ENCODE assay signal across 1 cellular context in the genomic region with DNA sequence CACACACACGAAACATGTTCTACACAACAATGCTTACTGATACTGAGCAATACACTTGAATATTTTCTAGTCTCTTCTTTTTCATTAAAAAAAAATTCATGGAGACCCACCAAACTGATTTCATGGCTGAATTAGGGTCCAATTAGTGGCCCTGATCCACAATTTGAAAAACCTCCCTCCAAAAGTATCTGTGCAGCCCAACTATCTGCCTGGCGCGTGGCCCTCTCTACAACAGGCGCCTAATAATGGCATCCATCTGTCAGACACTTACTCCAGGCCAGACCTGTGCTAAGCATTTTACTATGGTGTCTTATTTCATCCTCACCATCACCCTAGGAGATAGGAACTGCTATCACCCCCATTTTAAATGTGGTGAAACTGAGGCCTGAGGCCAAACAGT.
TF ChIP-seq lines count a peak whose summit lies in the region.

No MANE protein-coding gene starts in this region.

TF ChIP-seq in HEK293T, 16 proteins besides CTCF, POLR2A, EP300 and RAD21:
- no peak for TF ChIP-seq SP1 (IDR thresholded peaks at IDR 0.05)
TF ChIP-seq in HEK293T: peak in this region for 0.
